Comparison of ENCODE assay signal across 11 cellular contexts in the genomic region with DNA sequence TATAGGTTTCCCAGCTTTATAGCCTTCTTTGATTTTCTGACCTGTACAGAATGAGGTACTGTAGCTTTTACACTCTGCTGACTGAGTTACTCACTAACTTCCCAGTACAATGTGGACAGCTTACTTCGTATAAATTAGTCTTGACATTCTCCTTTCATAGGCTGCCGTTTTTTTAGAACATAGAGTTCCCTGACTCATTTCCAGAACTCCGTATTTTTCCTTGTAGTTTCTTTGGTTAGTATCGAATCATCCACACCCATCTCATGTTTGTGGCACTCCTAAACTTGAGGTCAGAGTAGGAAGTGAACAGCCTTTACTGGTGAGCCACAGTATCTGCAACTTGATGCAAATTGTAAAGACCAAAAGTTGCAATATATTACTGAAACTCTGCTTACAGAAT.
"Had no signal": no experiment of that assay in that cellular context is flagged by ENCODE, and none has a peak within 500 bp of the region (broad histone marks: within the 10 kb centered on the region; RNA-seq: fewer than 3 reads in every experiment).

No MANE protein-coding gene starts in this region.

- H3K9me3 ChIP-seq: prostate gland, right lobe of liver had no signal

- H3K4me3 Mint-ChIP-seq: naive thymus-derived CD8-positive, alpha-beta T cell; T-helper 17 cell; type B pancreatic cell had no signal

- H3K4me1 Mint-ChIP-seq: naive thymus-derived CD8-positive, alpha-beta T cell; T-helper 17 cell had no signal

- H3K4me3 ChIP-seq: lung, prostate gland, right lobe of liver had no signal

- DNase-seq: hippocampal formation; left colon; naive thymus-derived CD8-positive, alpha-beta T cell; right lobe of liver; stimulated activated CD4-positive, alpha-beta T cell treated with anti-CD3 and anti-CD28 coated beads, Interleukin-12 subunit alpha, Interleukin-12 subunit beta, amount 100 ng/mL, for 4 hours; stimulated activated naive CD4-positive, alpha-beta T cell; T-helper 17 cell had no signal

- H3K27ac ChIP-seq: prostate gland, right lobe of liver had no signal

- H3K27ac Mint-ChIP-seq: activated naive CD4-positive, alpha-beta T cell treated with anti-CD3 and anti-CD28 coated beads, Interleukin-2, amount 50 U/mL, for 72 hours; T-helper 17 cell; type B pancreatic cell had no signal

- H3K9me3 Mint-ChIP-seq: type B pancreatic cell had no signal

- H3K27me3 Mint-ChIP-seq: naive thymus-derived CD8-positive, alpha-beta T cell; T-helper 17 cell; type B pancreatic cell had no signal

- H3K27me3 ChIP-seq: right lobe of liver had no signal

- H3K36me3 ChIP-seq: prostate gland, right lobe of liver had no signal

- H3K36me3 Mint-ChIP-seq: activated naive CD4-positive, alpha-beta T cell treated with anti-CD3 and anti-CD28 coated beads, Interleukin-2, amount 50 U/mL, for 72 hours; naive thymus-derived CD8-positive, alpha-beta T cell; type B pancreatic cell had no signal

- H3K4me1 ChIP-seq: prostate gland, right lobe of liver had no signal
